In genomic region chr5:52623291-52623690, GRCh38 we compare ENCODE assay signal across 34 cellular contexts.
"Had no signal": no experiment of that assay in that cellular context is flagged by ENCODE, and none has a peak within 500 bp of the region (broad histone marks: within the 10 kb centered on the region; RNA-seq: fewer than 3 reads in every experiment).

No MANE protein-coding gene starts in this region.

- H3K4me3 ChIP-seq: MG63 had no signal

- H3K36me3 ChIP-seq: MG63 had no signal

- H3K9me3 ChIP-seq: MG63 had no signal

- DNase-seq: Karpas-422, Kasumi-1, MG63, MM.1S, MV-4-11, NCI-H1048, NCI-H1092, NCI-H1092 treated with DMSO at 0.1 percent for 48 hours, NCI-H1105, NCI-H1105 treated with DMSO at 0.1 percent for 48 hours, NCI-H1417, NCI-H1417 treated with DMSO at 0.1 percent for 48 hours, NCI-H1436, NCI-H1436 treated with DMSO at 0.1 percent for 48 hours, NCI-H146, NCI-H1694, NCI-H1694 treated with DMSO at 0.1 percent for 48 hours, NCI-H187, NCI-H187 treated with DMSO at 0.1 percent for 48 hours, NCI-H1930, NCI-H2029, NCI-H2029 treated with DMSO at 0.1 percent for 48 hours, NCI-H2081, NCI-H2081 treated with DMSO at 0.1 percent for 48 hours, NCI-H2107, NCI-H2171, NCI-H2171 treated with DMSO at 0.1 percent for 48 hours, NCI-H2227 treated with DMSO at 0.1 percent for 48 hours, NCI-H226, NCI-H345, NCI-H446, NCI-H446 treated with DMSO at 0.1 percent for 48 hours, NCI-H510A, NCI-H510A treated with DMSO at 0.1 percent for 48 hours had no signal

- H3K27me3 ChIP-seq: MG63 had no signal
